2 cellular contexts compared by ENCODE assay signal in the genomic region with DNA sequence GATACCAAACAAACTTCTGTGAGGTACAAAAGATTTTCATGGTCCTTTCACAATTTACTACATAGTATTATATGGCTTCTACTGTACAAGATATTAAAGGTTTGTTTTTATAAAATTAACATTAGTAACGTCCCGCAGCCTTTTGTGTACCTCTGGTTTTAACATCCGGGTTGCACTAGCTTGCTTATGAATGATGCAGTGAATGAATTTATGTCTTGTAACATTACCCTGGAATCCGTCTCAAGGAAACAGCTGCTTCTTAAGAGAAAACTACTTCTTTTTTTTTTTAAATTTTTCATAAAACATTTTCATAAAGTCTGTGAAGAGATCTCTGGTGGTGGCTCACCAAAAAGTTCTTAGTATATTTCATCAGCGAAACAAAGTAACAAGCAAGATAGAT.
TF ChIP-seq lines count a peak whose summit lies in the region.

No MANE protein-coding gene starts in this region.

TF ChIP-seq in SK-N-SH, 30 proteins besides CTCF, POLR2A, EP300 and RAD21 (continued from another document):
- TF ChIP-seq IRF3 (IDR thresholded peaks at IDR 0.05; ENCODE audit: low read depth, low read length) (no peak), TCF12 (IDR thresholded peaks at IDR 0.05) (peak; percentile 38), FOXM1 (IDR thresholded peaks at IDR 0.05; ENCODE audit: low read depth) (no peak), RXRA (IDR thresholded peaks at IDR 0.05; ENCODE audit: borderline replicate concordance, low read depth) (no peak)

TF ChIP-seq in SK-N-SH treated with all-trans-retinoic acid at 6 μM for 48 hours, 23 proteins besides CTCF, POLR2A, EP300 and RAD21 (continued from another document):
- TF ChIP-seq, protein P1, sequence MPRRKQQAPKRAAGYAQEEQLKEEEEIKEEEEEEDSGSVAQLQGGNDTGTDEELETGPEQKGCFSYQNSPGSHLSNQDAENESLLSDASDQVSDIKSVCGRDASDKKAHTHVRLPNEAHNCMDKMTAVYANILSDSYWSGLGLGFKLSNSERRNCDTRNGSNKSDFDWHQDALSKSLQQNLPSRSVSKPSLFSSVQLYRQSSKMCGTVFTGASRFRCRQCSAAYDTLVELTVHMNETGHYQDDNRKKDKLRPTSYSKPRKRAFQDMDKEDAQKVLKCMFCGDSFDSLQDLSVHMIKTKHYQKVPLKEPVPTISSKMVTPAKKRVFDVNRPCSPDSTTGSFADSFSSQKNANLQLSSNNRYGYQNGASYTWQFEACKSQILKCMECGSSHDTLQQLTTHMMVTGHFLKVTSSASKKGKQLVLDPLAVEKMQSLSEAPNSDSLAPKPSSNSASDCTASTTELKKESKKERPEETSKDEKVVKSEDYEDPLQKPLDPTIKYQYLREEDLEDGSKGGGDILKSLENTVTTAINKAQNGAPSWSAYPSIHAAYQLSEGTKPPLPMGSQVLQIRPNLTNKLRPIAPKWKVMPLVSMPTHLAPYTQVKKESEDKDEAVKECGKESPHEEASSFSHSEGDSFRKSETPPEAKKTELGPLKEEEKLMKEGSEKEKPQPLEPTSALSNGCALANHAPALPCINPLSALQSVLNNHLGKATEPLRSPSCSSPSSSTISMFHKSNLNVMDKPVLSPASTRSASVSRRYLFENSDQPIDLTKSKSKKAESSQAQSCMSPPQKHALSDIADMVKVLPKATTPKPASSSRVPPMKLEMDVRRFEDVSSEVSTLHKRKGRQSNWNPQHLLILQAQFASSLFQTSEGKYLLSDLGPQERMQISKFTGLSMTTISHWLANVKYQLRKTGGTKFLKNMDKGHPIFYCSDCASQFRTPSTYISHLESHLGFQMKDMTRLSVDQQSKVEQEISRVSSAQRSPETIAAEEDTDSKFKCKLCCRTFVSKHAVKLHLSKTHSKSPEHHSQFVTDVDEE (CRISPR knock-in tag; IDR thresholded peaks at IDR 0.05): no peak
